Comparison of ENCODE assay signal across 23 cellular contexts in the genomic region with DNA sequence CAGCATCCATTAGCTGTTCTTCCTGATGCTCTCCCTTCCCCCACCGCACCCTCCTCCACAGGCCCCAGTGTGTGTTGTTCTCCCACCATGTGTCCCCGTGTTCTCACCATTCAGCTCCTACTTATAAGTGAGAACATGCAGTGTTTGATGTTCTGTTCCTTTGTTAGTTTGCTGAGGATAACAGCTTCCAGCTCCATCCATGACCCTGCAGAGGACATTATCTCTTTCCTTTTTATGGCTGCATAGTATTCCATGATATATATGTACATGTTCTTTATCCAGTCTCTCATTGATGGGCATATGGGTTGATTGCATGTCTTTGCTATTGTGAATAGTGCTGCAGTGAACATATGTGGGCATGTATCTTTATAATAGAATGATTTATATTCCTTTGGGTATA. TPM values are rescaled to one million over a fixed set of nuclear protein-coding genes. Genes with fewer than 3 reads are reported as not detected.
DNase-seq lines count a peak whose midpoint lies in the region; ATAC-seq and TF ChIP-seq lines count a peak whose summit lies in the region.
"Had no signal": no experiment of that assay in that cellular context is flagged by ENCODE, and none has a peak within 500 bp of the region (broad histone marks: within the 10 kb centered on the region; RNA-seq: fewer than 3 reads in every experiment).

No MANE protein-coding gene starts in this region.

- intact Hi-C loops in body of pancreas (cut with DNase I) (no loop called here), tibial artery (cut with DNase I; ENCODE audit: low total_unique reads) (no loop called here)

- 98 to 100% methylated on average over 2 of the region's 2 CpGs for WGBS in body of pancreas, 2 donors

- H3K36me3 ChIP-seq in RWPE2 (ENCODE audit: low read depth) (peaks cover 6% of the 10 kb centered on the region), body of pancreas (replicated peaks in 1 of 2; ENCODE audit: insufficient read depth in 1 of 2, low read depth in 2 of 2) (no peaks in the 10 kb centered on the region), tibial artery (peaks cover 9 to 11% (median 10%) of the 10 kb centered on the region in 3 donors)
- H3K36me3 ChIP-seq: Peyer's patch had no signal

- H3K4me1 ChIP-seq in RWPE2 (ENCODE audit: insufficient read depth, poor library complexity, severe bottlenecking) (peaks cover 20% of the 10 kb centered on the region), body of pancreas (peaks cover 13% of the 10 kb centered on the region), tibial artery (peaks cover 0 to 11% (median 3%) of the 10 kb centered on the region in 4 donors)

- ATAC-seq in RWPE2 (ENCODE audit: low read depth) (no peak), body of pancreas (no peak)

- no peak overlapping the region for H3K4me3 ChIP-seq in RWPE2 (ENCODE audit: severe bottlenecking)
- no peak overlapping the region for H3K4me3 ChIP-seq in body of pancreas
- no peak overlapping the region for H3K4me3 ChIP-seq in tibial artery

- H3K36me3 Mint-ChIP-seq in activated naive CD4-positive, alpha-beta T cell treated with anti-CD3 and anti-CD28 coated beads, Interleukin-2, amount 50 U/mL, for 24 hours: peaks cover 7% of the 10 kb centered on the region
- peaks cover 11% of the 10 kb centered on the region for H3K36me3 Mint-ChIP-seq in osteocyte (ENCODE audit: unreplicated experiment)

- H3K9me3 ChIP-seq in RWPE2 (ENCODE audit: severe bottlenecking) (no peaks in the 10 kb centered on the region), body of pancreas (no peaks in the 10 kb centered on the region), tibial artery (no peaks in the 10 kb centered on the region)
- H3K9me3 ChIP-seq: Peyer's patch, SK-N-SH had no signal

- H3K27me3 ChIP-seq in RWPE2 (ENCODE audit: insufficient read depth, poor library complexity, severe bottlenecking) (no peaks in the 10 kb centered on the region), body of pancreas (no peaks in the 10 kb centered on the region), tibial artery (no peaks in the 10 kb centered on the region)
- H3K27me3 ChIP-seq: Peyer's patch had no signal

- no peaks in the 10 kb centered on the region for H3K9me3 Mint-ChIP-seq in activated naive CD4-positive, alpha-beta T cell treated with anti-CD3 and anti-CD28 coated beads, Interleukin-2, amount 50 U/mL, for 24 hours
- no peaks in the 10 kb centered on the region for H3K9me3 Mint-ChIP-seq in osteocyte (ENCODE audit: unreplicated experiment)

- TF ChIP-seq POLR2A in body of pancreas (IDR thresholded peaks at IDR 0.05): no peak

- H3K4me1 Mint-ChIP-seq in activated naive CD4-positive, alpha-beta T cell treated with anti-CD3 and anti-CD28 coated beads, Interleukin-2, amount 50 U/mL, for 24 hours: peaks cover 41% of the 10 kb centered on the region
- peaks cover 7% of the 10 kb centered on the region for H3K4me1 Mint-ChIP-seq in osteocyte (ENCODE audit: unreplicated experiment)

- no peak overlapping the region for H3K4me3 Mint-ChIP-seq in activated naive CD4-positive, alpha-beta T cell treated with anti-CD3 and anti-CD28 coated beads, Interleukin-2, amount 50 U/mL, for 24 hours
- H3K4me3 Mint-ChIP-seq in osteocyte (ENCODE audit: unreplicated experiment): no peak overlapping the region
- H3K4me3 Mint-ChIP-seq: B cell had no signal

- TF ChIP-seq CTCF in RWPE2 (IDR thresholded peaks at IDR 0.05; ENCODE audit: poor library complexity, severe bottlenecking) (no peak), osteocyte (IDR thresholded peaks at IDR 0.05) (no peak), body of pancreas (IDR thresholded peaks at IDR 0.05) (no peak), tibial artery (IDR thresholded peaks at IDR 0.05) (no peak)

- DNase-seq in activated naive CD4-positive, alpha-beta T cell treated with Interleukin-2 at 50 U/mL for 16 hours: no peak
- DNase-seq in RWPE2 (ENCODE audit: low spot score) (no peak), osteocyte (ENCODE audit: extremely low spot score, unreplicated experiment) (peak; percentile 19), body of pancreas (no peak), NCI-H1092 treated with DMSO at 0.1 percent for 48 hours (lab: John Stamatoyannopoulos, UW) (no peak), tibial artery (no peak)
- no peak for DNase-seq in activated CD4-positive, alpha-beta T cell treated with anti-CD3 and anti-CD28 coated beads, Interleukin-2, amount 50 U/mL, for 48 hours
- DNase-seq: Calu3, DMS79 treated with DMSO at 0.1 percent for 48 hours, GF-D8, HCEC 1CT, Kasumi-1, MV-4-11, NCI-H1694, NCI-H2081, NCI-H2227 treated with DMSO at 0.1 percent for 48 hours, NCI-H69, SK-N-SH had no signal

- H3K27ac Mint-ChIP-seq in activated naive CD4-positive, alpha-beta T cell treated with anti-CD3 and anti-CD28 coated beads, Interleukin-2, amount 50 U/mL, for 24 hours: peak overlapping the region; percentile 13
- no peak overlapping the region for H3K27ac Mint-ChIP-seq in osteocyte (ENCODE audit: unreplicated experiment)
- H3K27ac Mint-ChIP-seq: B cell had no signal

- no peaks in the 10 kb centered on the region for H3K27me3 Mint-ChIP-seq in activated naive CD4-positive, alpha-beta T cell treated with anti-CD3 and anti-CD28 coated beads, Interleukin-2, amount 50 U/mL, for 24 hours
- no peaks in the 10 kb centered on the region for H3K27me3 Mint-ChIP-seq in osteocyte (ENCODE audit: unreplicated experiment)
- H3K27me3 Mint-ChIP-seq: B cell had no signal

- H3K27ac ChIP-seq in RWPE2 (ENCODE audit: poor library complexity, severe bottlenecking): peak overlapping the region; percentile 72
- H3K27ac ChIP-seq in body of pancreas: no peak overlapping the region
- H3K27ac ChIP-seq in tibial artery: no peak overlapping the region
- H3K27ac ChIP-seq: 22Rv1, C4-2B had no signal

RNA-seq across cellular contexts. Expression of gene ATF1, which starts 9.0 kb away (rescaled TPM):
- total RNA-seq in osteocyte: 30.3 and 32.2 TPM in 2 replicates
- 1 to 10 TPM; 7.5 to 9.6 TPM for total RNA-seq in body of pancreas
